9 cellular contexts compared by ENCODE assay signal in genomic region chr15:55282284-55282833, GRCh38. TPM values are rescaled to one million over a fixed set of nuclear protein-coding genes. Genes with fewer than 3 reads are reported as not detected.
DNase-seq lines count a peak whose midpoint lies in the region; ATAC-seq and TF ChIP-seq lines count a peak whose summit lies in the region.
"Had no signal": no experiment of that assay in that cellular context is flagged by ENCODE, and none has a peak within 500 bp of the region (broad histone marks: within the 10 kb centered on the region; RNA-seq: fewer than 3 reads in every experiment).

No MANE protein-coding gene starts in this region.

- no peaks in the 10 kb centered on the region for H3K36me3 ChIP-seq in WERI-Rb-1

- H3K27ac Mint-ChIP-seq in activated T-cell treated with anti-CD3 and anti-CD28 coated beads, Interleukin-2, amount 50 U/mL, for 72 hours = peak overlapping the region; percentile 98
- H3K27ac Mint-ChIP-seq: brain had no signal

- H3K4me3 ChIP-seq in AG04450 (ENCODE audit: low read depth, low read length) (no peak overlapping the region), WERI-Rb-1 (ENCODE audit: low read depth, low read length) (no peak overlapping the region)

- DNase-seq in AG04450 (ENCODE audit: low read depth, low spot score) = no peak
- DNase-seq in HuH-7 (ENCODE audit: low spot score) = peak; percentile 22
- DNase-seq in activated T-cell treated with anti-CD3 and anti-CD28 coated beads, Interleukin-2, amount 50 U/mL, for 72 hours = peak; percentile 21 to 40
- DNase-seq in islet precursor cell = peak; percentile 52
- DNase-seq in DMS 273 treated with DMSO at 0.1 percent for 48 hours (lab: John Stamatoyannopoulos, UW) = no peak
- DNase-seq in WERI-Rb-1 = no peak
- DNase-seq in NCI-H446 treated with DMSO at 0.1 percent for 48 hours (lab: John Stamatoyannopoulos, UW) = no peak
- DNase-seq in activated CD4-positive, alpha-beta T cell treated with anti-CD3 and anti-CD28 coated beads for 1 hour = no peak

- H3K9me3 Mint-ChIP-seq in activated T-cell treated with anti-CD3 and anti-CD28 coated beads, Interleukin-2, amount 50 U/mL, for 72 hours = no peaks in the 10 kb centered on the region

- ATAC-seq in activated T-cell treated with anti-CD3 and anti-CD28 coated beads, Interleukin-2, amount 50 U/mL, for 72 hours (replicated peaks in 1 of 2) = peak; percentile 14 to 27

- CTCF ChIA-PET in AG04450 (lab: Charles Lee) = interaction anchor here (0.6 to 1.3 kb wide), 4 partner anchors 9 to 65 kb away, joined by 4 to 12 read pairs (median 6); no protein-coding TSS in a partner anchor

- H3K27me3 Mint-ChIP-seq in activated T-cell treated with anti-CD3 and anti-CD28 coated beads, Interleukin-2, amount 50 U/mL, for 72 hours (ENCODE audit: low read depth) = no peaks in the 10 kb centered on the region
- H3K27me3 Mint-ChIP-seq: brain had no signal

- TF ChIP-seq CTCF in AG04450 (IDR thresholded peaks at IDR 0.05; ENCODE audit: low read depth, low read length) (no peak), WERI-Rb-1 (IDR thresholded peaks at IDR 0.05; ENCODE audit: low read depth, low read length) (no peak)

- POLR2A ChIA-PET in AG04450 (lab: Yijun Ruan, JAX) = interaction anchor here (1.1 kb wide), 2 partner anchors 15 to 61 kb away, joined by 3 to 4 read pairs; no protein-coding TSS in a partner anchor

- H3K9me3 ChIP-seq in AG04450 (ENCODE audit: control insufficient read depth, insufficient read depth, low read length) (no peaks in the 10 kb centered on the region), WERI-Rb-1 (ENCODE audit: severe bottlenecking) (no peaks in the 10 kb centered on the region)

- H3K27ac ChIP-seq in AG04450 (ENCODE audit: low read depth, low read length) (peak overlapping the region; percentile 58), WERI-Rb-1 (no peak overlapping the region)

- H3K36me3 Mint-ChIP-seq in activated T-cell treated with anti-CD3 and anti-CD28 coated beads, Interleukin-2, amount 50 U/mL, for 72 hours (ENCODE audit: insufficient read depth in 2 of 2) = peaks cover 18 to 21% of the 10 kb centered on the region in 2 donors
- H3K36me3 Mint-ChIP-seq: brain had no signal

- peak overlapping the region; percentile 75 to 86 for H3K4me3 Mint-ChIP-seq in activated T-cell treated with anti-CD3 and anti-CD28 coated beads, Interleukin-2, amount 50 U/mL, for 72 hours
- H3K4me3 Mint-ChIP-seq: brain had no signal

- peaks cover 100% of the 10 kb centered on the region for H3K4me1 Mint-ChIP-seq in activated T-cell treated with anti-CD3 and anti-CD28 coated beads, Interleukin-2, amount 50 U/mL, for 72 hours (ENCODE audit: low read depth)
- H3K4me1 Mint-ChIP-seq: brain had no signal

- H3K27me3 ChIP-seq in AG04450 (ENCODE audit: control insufficient read depth, insufficient read depth, low read length) (no peaks in the 10 kb centered on the region), WERI-Rb-1 (ENCODE audit: insufficient read depth, low read depth, severe bottlenecking) (no peaks in the 10 kb centered on the region)

RNA-seq across cellular contexts. Expression of gene RAB27A, which starts 7.3 kb away (rescaled TPM):
- polyA plus RNA-seq in AG04450 (2011; rRNA removed) = 26.2 and 34.8 TPM in 2 replicates
- 11.7 and 16.9 TPM in 2 replicates for polyA minus RNA-seq in AG04450 (2011; rRNA and poly(A)+ RNA removed)
- total RNA-seq in activated T-cell treated with anti-CD3 and anti-CD28 coated beads, Interleukin-2, amount 50 U/mL, for 72 hours = 100 to 1,000 TPM; 203 to 205 TPM

RNA-seq across cellular contexts. Expression of gene PIGBOS1, which starts 36.6 kb away (rescaled TPM):
- polyA plus RNA-seq in AG04450 (2011; rRNA removed) = 15.0 and 19.7 TPM in 2 replicates
- 2.1 and 3.1 TPM in 2 replicates for polyA minus RNA-seq in AG04450 (2011; rRNA and poly(A)+ RNA removed)
- total RNA-seq in activated T-cell treated with anti-CD3 and anti-CD28 coated beads, Interleukin-2, amount 50 U/mL, for 72 hours = 10 to 100 TPM; 13.0 to 14.5 TPM

RNA-seq across cellular contexts. Expression of gene PIGB, which starts 36.7 kb away (rescaled TPM):
- polyA plus RNA-seq in AG04450 (2011; rRNA removed) = 17.5 and 19.6 TPM in 2 replicates
- polyA minus RNA-seq in AG04450 (2011; rRNA and poly(A)+ RNA removed) = 13.9 and 19.2 TPM in 2 replicates
- 10 to 100 TPM; 27.5 to 32.9 TPM for total RNA-seq in activated T-cell treated with anti-CD3 and anti-CD28 coated beads, Interleukin-2, amount 50 U/mL, for 72 hours

Comparison
In these comparisons a context has a peak if more than half of its experiments do, and no peak if none do; other contexts are left out.
1. DNase-seq: peak in HuH-7 (single experiment), activated T-cell treated with anti-CD3 and anti-CD28 coated beads, Interleukin-2, amount 50 U/mL, for 72 hours (2 of 2) and islet precursor cell (single experiment); none in AG04450 (single experiment), DMS 273 treated with DMSO at 0.1 percent for 48 hours (single experiment), WERI-Rb-1 (single experiment), NCI-H446 treated with DMSO at 0.1 percent for 48 hours (single experiment) and activated CD4-positive, alpha-beta T cell treated with anti-CD3 and anti-CD28 coated beads for 1 hour (single experiment).